ENCODE assay signal across 8 cellular contexts in genomic region chr2:36597532-36598377, GRCh38. TPM values are rescaled to one million over a fixed set of nuclear protein-coding genes. Genes with fewer than 3 reads are reported as not detected.
DNase-seq lines count a peak whose midpoint lies in the region; ATAC-seq and TF ChIP-seq lines count a peak whose summit lies in the region.

TSS of gene FEZ2 (minus strand) at chr2:36598168. CDS start at chr2:36598142, 26 bp downstream.

- peak within 1 kb of the TSS; percentile 72 for H3K9ac ChIP-seq in DND-41 (ENCODE audit: low read depth, low read length)

- TF ChIP-seq CTCF in DND-41 (IDR thresholded peaks at IDR 0.05; ENCODE audit: borderline replicate concordance, extremely low read depth, low read length, poor library complexity, severe bottlenecking) (no peak), nephron progenitor cell (IDR thresholded peaks at IDR 0.05) (no peak), stomach (IDR thresholded peaks at IDR 0.05) (no peak)

- peaks cover 6% of the 10 kb centered on the region for H3K9me3 Mint-ChIP-seq in nephron progenitor cell

- H3K36me3 ChIP-seq in DND-41 (ENCODE audit: insufficient read depth, low read length): no peaks in the 10 kb centered on the region
- H3K36me3 ChIP-seq in stomach: peaks cover 0 to 6% (median 0%) of the 10 kb centered on the region in 4 donors

- peak within 1 kb of the TSS; percentile 93 for H3K4me3 Mint-ChIP-seq in nephron progenitor cell

- H2AFZ ChIP-seq in DND-41 (ENCODE audit: low read depth, low read length): peak within 1 kb of the TSS; percentile 95

- H3K36me3 Mint-ChIP-seq in nephron progenitor cell (ENCODE audit: low read depth): peaks cover 44% of the 10 kb centered on the region

- H3K27me3 ChIP-seq in DND-41 (ENCODE audit: insufficient read depth, low read length, poor library complexity) (no peaks in the 10 kb centered on the region), stomach (no peaks in the 10 kb centered on the region)

- H3K4me2 ChIP-seq in DND-41 (ENCODE audit: insufficient read depth, low read length): peak within 1 kb of the TSS; percentile 83

- H3K79me2 ChIP-seq in DND-41 (ENCODE audit: insufficient read depth, low read length): peaks cover 28% of the 10 kb centered on the region

- TF ChIP-seq POLR2A in Raji (IDR thresholded peaks at IDR 0.05; ENCODE audit: insufficient read depth, low read depth, low read length): peak; percentile 61
- no peak for TF ChIP-seq POLR2A in stomach (IDR thresholded peaks at IDR 0.05)

- H3K9me3 ChIP-seq in DND-41 (ENCODE audit: insufficient read depth, low read length, severe bottlenecking): no peaks in the 10 kb centered on the region
- H3K9me3 ChIP-seq in stomach: no peaks in the 10 kb centered on the region

- intact Hi-C loops in stomach (cut with DNase I; ENCODE audit: low total_unique reads): no loop called here

- peaks cover 2% of the 10 kb centered on the region; the same call in 1 of the 2 replicates for H4K20me1 ChIP-seq in DND-41 (ENCODE audit: insufficient read depth, low read length)

- H3K27ac ChIP-seq in DND-41 (ENCODE audit: low read length): peak within 1 kb of the TSS; percentile 73
- peak within 1 kb of the TSS; percentile 96 to 99 (median 98) for H3K27ac ChIP-seq in stomach

- H3K4me3 ChIP-seq in DND-41 (ENCODE audit: low read depth in 1 of 2, low read length in 2 of 2) (peak within 1 kb of the TSS; percentile 31 to 71), stomach (peak within 1 kb of the TSS; percentile 75 to 100 (median 92))

- peaks cover 27% of the 10 kb centered on the region for H3K4me1 ChIP-seq in DND-41 (ENCODE audit: insufficient read depth, low read length)
- peaks cover 12 to 40% (median 30%) of the 10 kb centered on the region in 4 donors for H3K4me1 ChIP-seq in stomach

- peak within 1 kb of the TSS; percentile 52 for H3K27ac Mint-ChIP-seq in nephron progenitor cell

- DNase-seq in DND-41: peak; percentile 76
- peak; percentile 44 for DNase-seq in activated gamma-delta T cell (lab: John Stamatoyannopoulos, UW)
- DNase-seq in fibroblast of the conjunctiva (ENCODE audit: low read depth): peak; percentile 58
- DNase-seq in nephron progenitor cell: peak; percentile 84
- DNase-seq in stomach: peak; percentile 75

- WGBS in stomach, 5 donors: 0 to 1% (median 1%) methylated on average over 39 to 81 of the region's 81 CpGs

- no peak for TF ChIP-seq EP300 in Ishikawa (IDR thresholded peaks at IDR 0.05; ENCODE audit: borderline replicate concordance)
- no peak for TF ChIP-seq EP300 in stomach (IDR thresholded peaks at IDR 0.05)

- peaks cover 11% of the 10 kb centered on the region for H3K27me3 Mint-ChIP-seq in nephron progenitor cell (ENCODE audit: low read depth, poor library complexity)

- ATAC-seq in DND-41 (ENCODE audit: insufficient read depth, low read depth): peak; percentile 92
- peak; percentile 100 for ATAC-seq in GM21717 (IDR thresholded peaks at IDR 0.05; ENCODE audit: unreplicated experiment)

- peaks cover 47% of the 10 kb centered on the region for H3K4me1 Mint-ChIP-seq in nephron progenitor cell

- TF ChIP-seq RAD21 in Ishikawa (IDR thresholded peaks at IDR 0.05; ENCODE audit: low read depth): no peak

TF ChIP-seq in Ishikawa, 13 proteins besides CTCF, POLR2A, EP300 and RAD21:
- TF ChIP-seq YY1 (IDR thresholded peaks at IDR 0.05; ENCODE audit: low read depth) (no peak; the same call in 1 of the 2 replicates), CREB1 (IDR thresholded peaks at IDR 0.05; ENCODE audit: low read depth) (no peak), MAX (IDR thresholded peaks at IDR 0.05) (peak; percentile 85), EGR1 (IDR thresholded peaks at IDR 0.05) (peak; percentile 49; the same call in 1 of the 2 replicates), NFIC (IDR thresholded peaks at IDR 0.05) (no peak), CEBPB (IDR thresholded peaks at IDR 0.05) (no peak), REST (IDR thresholded peaks at IDR 0.05; ENCODE audit: low read depth) (no peak), ZBTB7A (IDR thresholded peaks at IDR 0.05; ENCODE audit: low read depth) (no peak), TCF12 (IDR thresholded peaks at IDR 0.05; ENCODE audit: low read depth) (peak; percentile 21; the same call in 1 of the 2 replicates), TAF1 (IDR thresholded peaks at IDR 0.05; ENCODE audit: low read depth) (peak; percentile 53; the same call in 1 of the 2 replicates), FOXM1 (IDR thresholded peaks at IDR 0.05; ENCODE audit: borderline replicate concordance, low read depth) (no peak), TEAD4 (IDR thresholded peaks at IDR 0.05) (0 out of 2 replicates have a peak, but pooled peaks have one; percentile 36)
- TF ChIP-seq, protein P1, sequence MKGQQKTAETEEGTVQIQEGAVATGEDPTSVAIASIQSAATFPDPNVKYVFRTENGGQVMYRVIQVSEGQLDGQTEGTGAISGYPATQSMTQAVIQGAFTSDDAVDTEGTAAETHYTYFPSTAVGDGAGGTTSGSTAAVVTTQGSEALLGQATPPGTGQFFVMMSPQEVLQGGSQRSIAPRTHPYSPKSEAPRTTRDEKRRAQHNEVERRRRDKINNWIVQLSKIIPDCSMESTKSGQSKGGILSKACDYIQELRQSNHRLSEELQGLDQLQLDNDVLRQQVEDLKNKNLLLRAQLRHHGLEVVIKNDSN (IDR thresholded peaks at IDR 0.05): no peak
TF ChIP-seq in Ishikawa: peak in this region for 5.

RNA-seq across cellular contexts. Expression of gene FEZ2, which starts in this region (rescaled TPM):
- total RNA-seq in stomach: 10 to 100 TPM; 17.7 to 100.0 (median 25.4) TPM
- polyA plus RNA-seq in stomach: 10 to 100 TPM; 22.0 to 29.8 (median 26.1) TPM

Comparison
In these comparisons a context has a peak if more than half of its experiments do, and no peak if none do; other contexts are left out.
1. Peak in every context shown above with its lines: DNase-seq, ATAC-seq, H3K4me3 ChIP-seq and H3K27ac ChIP-seq.